20 cellular contexts compared by ENCODE assay signal in genomic region chr2:215726070-215726469, GRCh38.
DNase-seq lines count a peak whose midpoint lies in the region; ATAC-seq, FAIRE-seq and TF ChIP-seq lines count a peak whose summit lies in the region.
"Had no signal": no experiment of that assay in that cellular context is flagged by ENCODE, and none has a peak within 500 bp of the region (broad histone marks: within the 10 kb centered on the region; RNA-seq: fewer than 3 reads in every experiment).

No MANE protein-coding gene starts in this region.

- H4K20me1 ChIP-seq in HepG2 (ENCODE audit: insufficient read depth, low read length) (no peaks in the 10 kb centered on the region), GM23338 (replicated peaks; ENCODE audit: insufficient read depth) (no peaks in the 10 kb centered on the region), astrocyte (ENCODE audit: insufficient read depth, low read length) (no peaks in the 10 kb centered on the region), smooth muscle cell (ENCODE audit: low read depth) (no peaks in the 10 kb centered on the region)

- H3K79me2 ChIP-seq in HepG2 (ENCODE audit: insufficient read depth, low read length) (no peaks in the 10 kb centered on the region), GM23338 (replicated peaks; ENCODE audit: insufficient read depth) (no peaks in the 10 kb centered on the region), astrocyte (ENCODE audit: insufficient read depth, low read length) (no peaks in the 10 kb centered on the region), smooth muscle cell (ENCODE audit: low read depth) (no peaks in the 10 kb centered on the region)

- FAIRE-seq in HepG2 (lab: Jason Lieb, UNC) (no peak), astrocyte (lab: Jason Lieb, UNC) (no peak)
- FAIRE-seq: D721Med, GM12878, H1 had no signal

- H3K27me3 ChIP-seq in HepG2 (ENCODE audit: control insufficient read depth in 1 of 2, insufficient read depth in 2 of 2, low read length in 2 of 2), result no peaks in the 10 kb centered on the region
- no peaks in the 10 kb centered on the region for H3K27me3 ChIP-seq in right lobe of liver
- H3K27me3 ChIP-seq in GM23338 (ENCODE audit: insufficient read depth), result no peaks in the 10 kb centered on the region
- no peaks in the 10 kb centered on the region for H3K27me3 ChIP-seq in astrocyte (ENCODE audit: insufficient read depth, low read length)
- H3K27me3 ChIP-seq in smooth muscle cell (ENCODE audit: low read depth), result no peaks in the 10 kb centered on the region

- H3K4me1 Mint-ChIP-seq in GM23338 (no peaks in the 10 kb centered on the region), astrocyte (ENCODE audit: low read depth, unreplicated experiment) (peaks cover 24% of the 10 kb centered on the region), mesothelial cell of epicardium (peaks cover 9% of the 10 kb centered on the region)
- H3K4me1 Mint-ChIP-seq: CD4-positive, CD25-positive, alpha-beta regulatory T cell had no signal

- no TSS peak for BruUV-seq in HepG2 (replicated peaks; lab: Mats Ljungman, UMichigan)

- DNase-seq in HepG2 (ENCODE audit: low spot score) (no peak), right lobe of liver (no peak), GM23338 (ENCODE audit: low spot score) (no peak), astrocyte (ENCODE audit: low read depth) (no peak), smooth muscle cell (lab: John Stamatoyannopoulos, UW; ENCODE audit: unreplicated experiment) (no peak), mesothelial cell of epicardium (ENCODE audit: low spot score in 2 of 2, unreplicated experiment in 2 of 2) (no peak), SIG-M5 (lab: John Stamatoyannopoulos, UW) (no peak)
- DNase-seq: CD4-positive, CD25-positive, alpha-beta regulatory T cell; CD8-positive, alpha-beta T cell; DMS 273 treated with DMSO at 0.1 percent for 48 hours; DMS79; EL; GDM1; H7; HCEC 1CT had no signal

- H3K36me3 ChIP-seq in HepG2 (replicated peaks in 1 of 2; ENCODE audit: control insufficient read depth in 1 of 2, insufficient read depth in 2 of 2, low read length in 2 of 2) (no peaks in the 10 kb centered on the region), right lobe of liver (no peaks in the 10 kb centered on the region), GM23338 (ENCODE audit: insufficient read depth) (no peaks in the 10 kb centered on the region; the same call in 1 of the 2 replicates), astrocyte (ENCODE audit: insufficient read depth, low read length) (no peaks in the 10 kb centered on the region), smooth muscle cell (ENCODE audit: low read depth) (no peaks in the 10 kb centered on the region)

- H3K9ac ChIP-seq in HepG2 (ENCODE audit: insufficient read depth, low read depth, low read length), result no peak overlapping the region
- no peak overlapping the region for H3K9ac ChIP-seq in astrocyte (ENCODE audit: low read length)
- no peak overlapping the region for H3K9ac ChIP-seq in smooth muscle cell (ENCODE audit: low read depth)

- H3K27me3 Mint-ChIP-seq in GM23338 (ENCODE audit: insufficient read depth, low read depth, poor library complexity) (no peaks in the 10 kb centered on the region), astrocyte (ENCODE audit: low read depth, unreplicated experiment) (no peaks in the 10 kb centered on the region), mesothelial cell of epicardium (ENCODE audit: low read depth) (no peaks in the 10 kb centered on the region)
- H3K27me3 Mint-ChIP-seq: CD4-positive, CD25-positive, alpha-beta regulatory T cell had no signal

- H3K4me1 ChIP-seq in HepG2 (ENCODE audit: insufficient read depth, low read length), result peaks cover 39% of the 10 kb centered on the region
- H3K4me1 ChIP-seq in right lobe of liver, result peaks cover 0 to 13% (median 0%) of the 10 kb centered on the region in 4 donors
- no peaks in the 10 kb centered on the region for H3K4me1 ChIP-seq in GM23338 (ENCODE audit: insufficient read depth)
- H3K4me1 ChIP-seq in astrocyte (ENCODE audit: insufficient read depth, low read length), result peaks cover 33% of the 10 kb centered on the region
- H3K4me1 ChIP-seq in smooth muscle cell (ENCODE audit: low read depth), result no peaks in the 10 kb centered on the region

- TF ChIP-seq CTCF in HepG2 (CRISPR knock-in tag; IDR thresholded peaks at IDR 0.05), result no peak
- TF ChIP-seq CTCF in right lobe of liver (IDR thresholded peaks at IDR 0.05), result no peak
- no peak for TF ChIP-seq CTCF in GM23338 (conservative IDR thresholded peaks at IDR 0.05; ENCODE audit: low read depth in 2 of 2)
- TF ChIP-seq CTCF in astrocyte (IDR thresholded peaks at IDR 0.05; ENCODE audit: insufficient read depth, low read depth, low read length), result no peak
- TF ChIP-seq CTCF in smooth muscle cell (IDR thresholded peaks at IDR 0.05; ENCODE audit: borderline replicate concordance, insufficient read depth, poor library complexity, severe bottlenecking), result no peak
- TF ChIP-seq CTCF in mesothelial cell of epicardium (IDR thresholded peaks at IDR 0.05; ENCODE audit: unreplicated experiment), result no peak

- WGBS in HepG2 (ENCODE audit: low lambda C conversion rate), result 93% methylated on average over 2 of the region's 2 CpGs
- WGBS in right lobe of liver (ENCODE audit: insufficient coverage, low coverage, low lambda C conversion rate, missing lambda C conversion rate), result 83% methylated on average over 2 of the region's 2 CpGs
- 86% methylated on average over 2 of the region's 2 CpGs for WGBS in smooth muscle cell (ENCODE audit: low lambda C conversion rate)

- TF ChIP-seq POLR2A in HepG2 (IDR thresholded peaks at IDR 0.05; ENCODE audit: insufficient read depth in 1 of 2, low read depth in 2 of 2, low read length in 2 of 2) (no peak), right lobe of liver (IDR thresholded peaks at IDR 0.05) (no peak)

- no peak overlapping the region for H3K4me2 ChIP-seq in HepG2 (ENCODE audit: low read depth, low read length)
- no peak overlapping the region for H3K4me2 ChIP-seq in GM23338
- no peak overlapping the region for H3K4me2 ChIP-seq in astrocyte (ENCODE audit: low read length)
- no peak overlapping the region for H3K4me2 ChIP-seq in smooth muscle cell

- H3F3A ChIP-seq in GM23338 (replicated peaks; ENCODE audit: low read depth) (no peaks in the 10 kb centered on the region), smooth muscle cell (ENCODE audit: low read depth) (peaks cover 29% of the 10 kb centered on the region)

- no peak overlapping the region for H2AFZ ChIP-seq in HepG2 (ENCODE audit: low read length)
- H2AFZ ChIP-seq in GM23338, result peak overlapping the region; percentile 28; the same call in 1 of the 2 replicates
- no peak overlapping the region for H2AFZ ChIP-seq in astrocyte (ENCODE audit: low read depth, low read length)
- no peak overlapping the region for H2AFZ ChIP-seq in smooth muscle cell (ENCODE audit: low read depth)

- H3K9me3 ChIP-seq in HepG2 (ENCODE audit: low read length), result no peaks in the 10 kb centered on the region
- no peaks in the 10 kb centered on the region for H3K9me3 ChIP-seq in right lobe of liver
- H3K9me3 ChIP-seq in astrocyte (ENCODE audit: insufficient read depth, low read depth, low read length), result no peaks in the 10 kb centered on the region
- H3K9me3 ChIP-seq in smooth muscle cell (replicated peaks; ENCODE audit: low read depth), result no peaks in the 10 kb centered on the region

- CTCF ChIA-PET in HepG2 (lab: Yijun Ruan, JAX; ENCODE audit: low intra/inter-chr PET ratio, low total read pairs), result no interaction called here

- no peaks in the 10 kb centered on the region for H3K9me2 ChIP-seq in GM23338 (ENCODE audit: insufficient read depth)

- H3K27ac Mint-ChIP-seq in GM23338 (no peak overlapping the region), astrocyte (ENCODE audit: unreplicated experiment) (peak overlapping the region; percentile 6), mesothelial cell of epicardium (no peak overlapping the region)
- H3K27ac Mint-ChIP-seq: CD4-positive, CD25-positive, alpha-beta regulatory T cell; CD8-positive, alpha-beta T cell had no signal

- intact Hi-C loops in HepG2 (cut with micrococcal nuclease; ENCODE audit: unreplicated experiment), result loop anchor here (2.0 kb wide), 1 partner anchor 13 kb away; no protein-coding TSS in a partner anchor
- intact Hi-C loops in right lobe of liver (cut with DNase I), result no loop called here

- TF ChIP-seq EP300 in HepG2 (IDR thresholded peaks at IDR 0.05; ENCODE audit: low read depth in 2 of 2, low read length in 2 of 2) (no peak), HepG2 (CRISPR knock-in tag; IDR thresholded peaks at IDR 0.05; ENCODE audit: borderline replicate concordance) (no peak)

- H3K27ac ChIP-seq in HepG2 (ENCODE audit: extremely low read length, insufficient read depth, low read length) (no peak overlapping the region), right lobe of liver (no peak overlapping the region), GM23338 (ENCODE audit: low read depth) (no peak overlapping the region), astrocyte (ENCODE audit: low read depth, low read length) (no peak overlapping the region), smooth muscle cell (ENCODE audit: low read depth) (peak overlapping the region; percentile 81)
- H3K27ac ChIP-seq: C4-2B had no signal

- H3K9me3 Mint-ChIP-seq in GM23338, result no peaks in the 10 kb centered on the region
- no peaks in the 10 kb centered on the region for H3K9me3 Mint-ChIP-seq in astrocyte (ENCODE audit: unreplicated experiment)
- peaks cover 14% of the 10 kb centered on the region for H3K9me3 Mint-ChIP-seq in mesothelial cell of epicardium
- H3K9me3 Mint-ChIP-seq: CD8-positive, alpha-beta T cell had no signal

- POLR2A ChIA-PET in HepG2 (lab: Yijun Ruan, JAX), result interaction anchor here (1.0 to 1.7 kb wide), 2 partner anchors 15 to 23 kb away, joined by 4 read pairs; no protein-coding TSS in a partner anchor

- H3K4me3 Mint-ChIP-seq in GM23338, result no peak overlapping the region
- H3K4me3 Mint-ChIP-seq in astrocyte (ENCODE audit: unreplicated experiment), result no peak overlapping the region
- H3K4me3 Mint-ChIP-seq in mesothelial cell of epicardium, result no peak overlapping the region
- H3K4me3 Mint-ChIP-seq: CD4-positive, CD25-positive, alpha-beta regulatory T cell; CD8-positive, alpha-beta T cell had no signal

- no peak for TF ChIP-seq RAD21 in HepG2 (CRISPR knock-in tag; IDR thresholded peaks at IDR 0.05)

- in situ Hi-C loops in HepG2 (cut with HindIII; ENCODE audit: extremely low pct_ligation_motif_present, low pct_unique_long_range_greater_than_20kb), result no loop called here

- no peak for ATAC-seq in HepG2
- ATAC-seq in right lobe of liver, result no peak
- ATAC-seq in GM23338, result no peak
- no peak for ATAC-seq in GM18909 (IDR thresholded peaks at IDR 0.05; ENCODE audit: poor library complexity, unreplicated experiment)
- ATAC-seq: CD8-positive, alpha-beta T cell; GM12878 had no signal

- H3K36me3 Mint-ChIP-seq in GM23338 (ENCODE audit: low read depth), result no peaks in the 10 kb centered on the region
- peaks cover 6% of the 10 kb centered on the region for H3K36me3 Mint-ChIP-seq in astrocyte (ENCODE audit: low read depth, unreplicated experiment)
- no peaks in the 10 kb centered on the region for H3K36me3 Mint-ChIP-seq in mesothelial cell of epicardium
- H3K36me3 Mint-ChIP-seq: CD4-positive, CD25-positive, alpha-beta regulatory T cell; CD8-positive, alpha-beta T cell had no signal

- H3K4me3 ChIP-seq in HepG2 (replicated peaks in 1 of 3; ENCODE audit: insufficient read depth in 1 of 3, low read depth in 2 of 3, low read length in 3 of 3) (no peak overlapping the region), right lobe of liver (no peak overlapping the region), GM23338 (no peak overlapping the region), astrocyte (ENCODE audit: insufficient read depth, low read depth, low read length) (no peak overlapping the region), smooth muscle cell (no peak overlapping the region)
- H3K4me3 ChIP-seq: GM12878 had no signal
